8 cellular contexts compared by ENCODE assay signal in the genomic region with DNA sequence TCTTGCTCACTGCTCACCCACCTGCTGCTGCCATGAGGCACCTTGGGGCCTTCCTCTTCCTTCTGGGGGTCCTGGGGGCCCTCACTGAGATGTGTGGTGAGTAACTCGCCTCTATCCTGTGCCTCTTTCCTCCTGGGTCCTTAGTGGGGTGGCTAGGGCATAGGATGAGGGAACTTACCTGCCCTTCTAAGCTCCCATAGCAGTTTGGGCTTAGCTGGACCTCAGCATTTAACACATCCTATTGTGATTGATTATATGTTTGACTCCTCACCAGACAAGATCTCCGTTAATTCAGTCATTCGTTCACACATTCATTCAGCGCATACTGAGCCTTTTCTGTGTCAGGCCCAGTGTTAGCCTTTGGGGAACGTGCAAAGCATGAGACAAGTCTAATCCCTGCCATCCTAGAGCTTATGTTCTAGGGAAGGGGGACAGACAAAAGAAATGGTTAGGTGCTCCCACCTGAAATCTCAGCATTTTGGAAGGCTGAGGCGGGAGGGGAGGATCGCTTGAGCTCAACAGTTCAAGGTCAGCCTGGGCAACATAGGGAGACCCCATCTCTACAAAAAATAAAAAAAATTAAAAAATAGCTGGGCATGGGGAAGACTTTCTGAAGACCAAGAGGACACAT. TPM values are rescaled to one million over a fixed set of nuclear protein-coding genes. Genes with fewer than 3 reads are reported as not detected.
A peak's percentile ranks its signal among the peaks of the same experiment; 100 is the strongest.
DNase-seq lines count a peak whose midpoint lies in the region; ATAC-seq, FAIRE-seq and TF ChIP-seq lines count a peak whose summit lies in the region.

No MANE protein-coding gene starts in this region.

- H2AFZ ChIP-seq in HepG2 (ENCODE audit: low read length) = no peak overlapping the region

- peaks cover 5 to 13% of the 10 kb centered on the region in 2 donors for H3K4me1 ChIP-seq in ascending aorta
- peaks cover 38% of the 10 kb centered on the region for H3K4me1 ChIP-seq in HepG2 (ENCODE audit: insufficient read depth, low read length)
- H3K4me1 ChIP-seq in suprapubic skin = peaks cover 48% of the 10 kb centered on the region

- 38% methylated on average over 7 of the region's 7 CpGs for WGBS in HepG2 (ENCODE audit: low lambda C conversion rate)
- 77% methylated on average over 6 of the region's 7 CpGs for WGBS in suprapubic skin

- H3K27me3 ChIP-seq in ascending aorta (no peaks in the 10 kb centered on the region), HepG2 (ENCODE audit: control insufficient read depth in 1 of 2, insufficient read depth in 2 of 2, low read length in 2 of 2) (peaks cover 0 to 13% of the 10 kb centered on the region in 2 experiments; a peak in 3 of 5 replicates), suprapubic skin (no peaks in the 10 kb centered on the region)

- no peak for TF ChIP-seq EP300 in HepG2 (IDR thresholded peaks at IDR 0.05; ENCODE audit: low read depth in 2 of 2, low read length in 2 of 2)
- no peak for TF ChIP-seq EP300 in HepG2 (CRISPR knock-in tag; IDR thresholded peaks at IDR 0.05; ENCODE audit: borderline replicate concordance)
- TF ChIP-seq EP300 in suprapubic skin (IDR thresholded peaks at IDR 0.05) = no peak

- H3K36me3 Mint-ChIP-seq in activated CD4-positive, alpha-beta T cell treated with anti-CD3 and anti-CD28 coated beads for 36 hours (ENCODE audit: low read depth) = no peaks in the 10 kb centered on the region

- no peak for ATAC-seq in activated CD4-positive, alpha-beta T cell treated with anti-CD3 and anti-CD28 coated beads for 36 hours
- ATAC-seq in HepG2 = peak; percentile 55

- no peak for TF ChIP-seq RAD21 in HepG2 (CRISPR knock-in tag; IDR thresholded peaks at IDR 0.05)

- intact Hi-C loops in activated CD4-positive, alpha-beta T cell treated with anti-CD3 and anti-CD28 coated beads for 36 hours (cut with DNase I, micrococcal nuclease) = loop anchor here in 1 of 2 experiments (10.0 kb wide), 1 partner anchor 213 kb away; the partner anchor contains the start of gene SEC14L2
- intact Hi-C loops in ascending aorta (cut with DNase I) = loop anchor here (2.0 kb wide), 1 partner anchor 27 kb away; the partner anchor contains the start of gene SLC35E4
- intact Hi-C loops in HepG2 (cut with micrococcal nuclease; ENCODE audit: unreplicated experiment) = no loop called here

- peak overlapping the region; percentile 55 for H3K27ac Mint-ChIP-seq in activated CD4-positive, alpha-beta T cell treated with anti-CD3 and anti-CD28 coated beads for 36 hours

- in situ Hi-C loops in HepG2 (cut with HindIII; ENCODE audit: extremely low pct_ligation_motif_present, low pct_unique_long_range_greater_than_20kb) = no loop called here

- H3K27me3 Mint-ChIP-seq in activated CD4-positive, alpha-beta T cell treated with anti-CD3 and anti-CD28 coated beads for 36 hours = peaks cover 2% of the 10 kb centered on the region

- H3K4me2 ChIP-seq in HepG2 (ENCODE audit: low read depth, low read length) = peak overlapping the region; percentile 100

- no peaks in the 10 kb centered on the region for H4K20me1 ChIP-seq in HepG2 (ENCODE audit: insufficient read depth, low read length)

- BruUV-seq in HepG2 (replicated peaks; lab: Mats Ljungman, UMichigan) = no TSS peak

- H3K27ac ChIP-seq in ascending aorta (peak overlapping the region; percentile 60 to 63), HepG2 (ENCODE audit: extremely low read length, insufficient read depth, low read length) (no peak overlapping the region), suprapubic skin (peak overlapping the region; percentile 75)

- H3K36me3 ChIP-seq in ascending aorta (peaks cover 0 to 8% of the 10 kb centered on the region in 2 donors), HepG2 (replicated peaks in 1 of 2; ENCODE audit: control insufficient read depth in 1 of 2, insufficient read depth in 2 of 2, low read length in 2 of 2) (no peaks in the 10 kb centered on the region), suprapubic skin (peaks cover 7% of the 10 kb centered on the region)

- peak overlapping the region; percentile 52 for H3K4me3 Mint-ChIP-seq in activated CD4-positive, alpha-beta T cell treated with anti-CD3 and anti-CD28 coated beads for 36 hours

- H3K4me3 ChIP-seq in ascending aorta = peak overlapping the region; percentile 69 to 76
- H3K4me3 ChIP-seq in HepG2 (replicated peaks in 1 of 3; ENCODE audit: insufficient read depth in 1 of 3, low read depth in 2 of 3, low read length in 3 of 3) = peak overlapping the region; percentile 48 to 79 (median 53); a peak in 5 of 6 replicates
- peak overlapping the region; percentile 73 for H3K4me3 ChIP-seq in suprapubic skin

- FAIRE-seq in HepG2 (lab: Jason Lieb, UNC) = no peak

- POLR2A ChIA-PET in activated CD4-positive, alpha-beta T cell treated with anti-CD3 and anti-CD28 coated beads for 36 hours (lab: Charles Lee) = interaction anchor here (0.9 kb wide), 1 partner anchor 37 kb away, joined by 6 read pairs; no protein-coding TSS in a partner anchor
- POLR2A ChIA-PET in HepG2 (lab: Yijun Ruan, JAX) = interaction anchor here (0.6 to 2.3 kb wide), 5 partner anchors 16 to 317 kb away, joined by 3 to 10 read pairs (median 3); partner anchors contain the start of gene PES1

- DNase-seq in activated CD4-positive, alpha-beta T cell treated with anti-CD3 and anti-CD28 coated beads for 36 hours = no peak
- no peak for DNase-seq in activated CD4-positive, alpha-beta T cell treated with anti-CD3 and anti-CD28 coated beads, Interleukin-2, amount 50 U/mL, for 4 hours
- DNase-seq in ascending aorta (ENCODE audit: low spot score in 2 of 2) (no peak), HepG2 (ENCODE audit: low spot score) (no peak), suprapubic skin (ENCODE audit: low spot score in 2 of 2) (no peak), iPS-NIHi11 (ENCODE audit: low spot score) (no peak), DMS53 (lab: John Stamatoyannopoulos, UW) (no peak)
- DNase-seq in stimulated activated naive CD4-positive, alpha-beta T cell (lab: John Stamatoyannopoulos, UW) = no peak

- TF ChIP-seq POLR2A in HepG2 (IDR thresholded peaks at IDR 0.05; ENCODE audit: insufficient read depth in 1 of 2, low read depth in 2 of 2, low read length in 2 of 2) (no peak), suprapubic skin (IDR thresholded peaks at IDR 0.05) (peak in 1 of 2 donors; percentile 4)

- H3K4me1 Mint-ChIP-seq in activated CD4-positive, alpha-beta T cell treated with anti-CD3 and anti-CD28 coated beads for 36 hours = peaks cover 28% of the 10 kb centered on the region

- TF ChIP-seq CTCF in ascending aorta (IDR thresholded peaks at IDR 0.05) (no peak), HepG2 (CRISPR knock-in tag; IDR thresholded peaks at IDR 0.05) (no peak), suprapubic skin (IDR thresholded peaks at IDR 0.05) (no peak)

- CTCF ChIA-PET in activated CD4-positive, alpha-beta T cell treated with anti-CD3 and anti-CD28 coated beads for 36 hours (lab: Charles Lee) = interaction anchor here (0.6 to 2.3 kb wide), 7 partner anchors 17 to 294 kb away, joined by 3 to 7 read pairs (median 4); partner anchors contain the start of gene PES1
- CTCF ChIA-PET in HepG2 (lab: Yijun Ruan, JAX; ENCODE audit: low intra/inter-chr PET ratio, low total read pairs) = no interaction called here

- peak overlapping the region; percentile 31; the same call in 1 of the 2 replicates for H3K9ac ChIP-seq in HepG2 (ENCODE audit: insufficient read depth, low read depth, low read length)

- H3K79me2 ChIP-seq in HepG2 (ENCODE audit: insufficient read depth, low read length) = no peaks in the 10 kb centered on the region

- H3K9me3 ChIP-seq in ascending aorta = no peaks in the 10 kb centered on the region
- no peaks in the 10 kb centered on the region for H3K9me3 ChIP-seq in HepG2 (ENCODE audit: low read length)
- H3K9me3 ChIP-seq in suprapubic skin = no peaks in the 10 kb centered on the region

- no peaks in the 10 kb centered on the region for H3K9me3 Mint-ChIP-seq in activated CD4-positive, alpha-beta T cell treated with anti-CD3 and anti-CD28 coated beads for 36 hours (ENCODE audit: low read depth)

RNA-seq across cellular contexts. Expression of gene TCN2, which starts 0.4 kb away (rescaled TPM):
- total RNA-seq in activated CD4-positive, alpha-beta T cell treated with anti-CD3 and anti-CD28 coated beads for 36 hours = under 1 TPM; 0.12 to 0.32 TPM
- 56.8 TPM for total RNA-seq in ascending aorta
- 0.31 TPM in 1 of 2 replicates, not detected in the other for total RNA-seq in HepG2 (2016; rRNA removed; fragmentation: Illumina TruSeq; extraction: Trizol)
- 0.30 TPM in 1 of 2 replicates, not detected in the other for total RNA-seq in HepG2 (2016; cell fraction: cytosol; rRNA removed; fragmentation: Illumina TruSeq; extraction: Trizol; ENCODE audit: low read depth)
- 0.15 and 0.45 TPM in 2 replicates for total RNA-seq in HepG2 (2016; cell fraction: insoluble cytoplasmic fraction; rRNA removed; fragmentation: Illumina TruSeq; extraction: Trizol)
- total RNA-seq in HepG2 (2016; cell fraction: membrane; rRNA removed; fragmentation: Illumina TruSeq; extraction: Trizol) = 0.17 and 0.28 TPM in 2 replicates
- total RNA-seq in HepG2 (2016; cell fraction: nucleus; rRNA removed; fragmentation: Illumina TruSeq; extraction: Trizol) = 0.34 and 0.43 TPM in 2 replicates
- 0.29 and 0.67 TPM in 2 replicates for polyA plus RNA-seq in HepG2 (2011; rRNA removed)
- polyA plus RNA-seq in HepG2 (2011; cell fraction: cytosol; rRNA removed) = 0.37 and 0.55 TPM in 2 replicates
- polyA plus RNA-seq in HepG2 (2011; cell fraction: nucleus; rRNA removed) = 0.35 and 0.59 TPM in 2 replicates
- polyA plus RNA-seq in HepG2 (2012) = 0.40 and 0.61 TPM in 2 replicates
- polyA plus RNA-seq in HepG2 (2016; cell fraction: cytosol; fragmentation: Illumina TruSeq; extraction: Trizol; ENCODE audit: low read depth) = 0.06 and 0.10 TPM in 2 replicates
- 0.20 and 0.21 TPM in 2 replicates for polyA plus RNA-seq in HepG2 (2016; cell fraction: insoluble cytoplasmic fraction; fragmentation: Illumina TruSeq; extraction: Trizol; ENCODE audit: low read depth)
- 0.16 and 0.31 TPM in 2 replicates for polyA plus RNA-seq in HepG2 (2016; cell fraction: membrane; fragmentation: Illumina TruSeq; extraction: Trizol; ENCODE audit: low read depth)
- polyA plus RNA-seq in HepG2 (2016; cell fraction: nucleus; fragmentation: Illumina TruSeq; extraction: Trizol; ENCODE audit: insufficient read depth, low read depth) = 0.53 and 0.63 TPM in 2 replicates
- 0.30 and 0.87 TPM in 2 replicates for polyA minus RNA-seq in HepG2 (2011; rRNA and poly(A)+ RNA removed; ENCODE audit: low replicate concordance)
- not detected in 2 replicates for polyA minus RNA-seq in HepG2 (2011; cell fraction: cytosol; rRNA and poly(A)+ RNA removed)
- polyA minus RNA-seq in HepG2 (2011; cell fraction: nucleus; rRNA and poly(A)+ RNA removed) = 0.12 TPM in 1 of 2 replicates, not detected in the other
- total RNA-seq in suprapubic skin = 10 to 100 TPM in 2 of 4 donors, 1 to 10 TPM in 2; 4.9 to 24.2 (median 11.0) TPM

RNA-seq across cellular contexts. Expression of gene PES1, which starts 15.7 kb away (rescaled TPM):
- 100 to 1,000 TPM; 134 to 137 TPM for total RNA-seq in activated CD4-positive, alpha-beta T cell treated with anti-CD3 and anti-CD28 coated beads for 36 hours
- total RNA-seq in ascending aorta (24.7 TPM), HepG2 (2016; rRNA removed; fragmentation: Illumina TruSeq; extraction: Trizol) (94.7 and 111 TPM in 2 replicates), suprapubic skin (10 to 100 TPM; 46.7 to 59.9 (median 53.1) TPM)
- total RNA-seq in HepG2 (2016; cell fraction: cytosol; rRNA removed; fragmentation: Illumina TruSeq; extraction: Trizol; ENCODE audit: low read depth) = 23.4 and 23.7 TPM in 2 replicates
- 106 and 120 TPM in 2 replicates for total RNA-seq in HepG2 (2016; cell fraction: insoluble cytoplasmic fraction; rRNA removed; fragmentation: Illumina TruSeq; extraction: Trizol)
- 37.9 and 40.4 TPM in 2 replicates for total RNA-seq in HepG2 (2016; cell fraction: membrane; rRNA removed; fragmentation: Illumina TruSeq; extraction: Trizol)
- total RNA-seq in HepG2 (2016; cell fraction: nucleus; rRNA removed; fragmentation: Illumina TruSeq; extraction: Trizol) = 46.0 and 52.0 TPM in 2 replicates
- 65.1 and 70.0 TPM in 2 replicates for polyA plus RNA-seq in HepG2 (2011; rRNA removed)
- 60.6 and 70.4 TPM in 2 replicates for polyA plus RNA-seq in HepG2 (2011; cell fraction: cytosol; rRNA removed)
- 79.4 and 94.0 TPM in 2 replicates for polyA plus RNA-seq in HepG2 (2011; cell fraction: nucleus; rRNA removed)
- 40.1 and 42.9 TPM in 2 replicates for polyA plus RNA-seq in HepG2 (2012)
- 14.6 and 17.1 TPM in 2 replicates for polyA plus RNA-seq in HepG2 (2016; cell fraction: cytosol; fragmentation: Illumina TruSeq; extraction: Trizol; ENCODE audit: low read depth)
- 110 and 112 TPM in 2 replicates for polyA plus RNA-seq in HepG2 (2016; cell fraction: insoluble cytoplasmic fraction; fragmentation: Illumina TruSeq; extraction: Trizol; ENCODE audit: low read depth)
- 26.4 and 29.2 TPM in 2 replicates for polyA plus RNA-seq in HepG2 (2016; cell fraction: membrane; fragmentation: Illumina TruSeq; extraction: Trizol; ENCODE audit: low read depth)
- 76.3 and 79.7 TPM in 2 replicates for polyA plus RNA-seq in HepG2 (2016; cell fraction: nucleus; fragmentation: Illumina TruSeq; extraction: Trizol; ENCODE audit: insufficient read depth, low read depth)
- polyA minus RNA-seq in HepG2 (2011; rRNA and poly(A)+ RNA removed; ENCODE audit: low replicate concordance) = 210 and 241 TPM in 2 replicates
- 36.6 and 46.5 TPM in 2 replicates for polyA minus RNA-seq in HepG2 (2011; cell fraction: cytosol; rRNA and poly(A)+ RNA removed)
- polyA minus RNA-seq in HepG2 (2011; cell fraction: nucleus; rRNA and poly(A)+ RNA removed) = 50.9 and 67.1 TPM in 2 replicates

RNA-seq across cellular contexts. Expression of gene SLC35E4, which starts 28.2 kb away (rescaled TPM):
- 1 to 10 TPM; 3.6 to 4.3 TPM for total RNA-seq in activated CD4-positive, alpha-beta T cell treated with anti-CD3 and anti-CD28 coated beads for 36 hours
- total RNA-seq in ascending aorta (38.1 TPM), HepG2 (2016; rRNA removed; fragmentation: Illumina TruSeq; extraction: Trizol) (0.15 TPM in 1 of 2 replicates, not detected in the other), suprapubic skin (10 to 100 TPM; 17.0 to 20.3 (median 18.8) TPM)
- 0.09 TPM in 1 of 2 replicates, not detected in the other for total RNA-seq in HepG2 (2016; cell fraction: cytosol; rRNA removed; fragmentation: Illumina TruSeq; extraction: Trizol; ENCODE audit: low read depth)
- 0.13 TPM in 1 of 2 replicates, not detected in the other for total RNA-seq in HepG2 (2016; cell fraction: insoluble cytoplasmic fraction; rRNA removed; fragmentation: Illumina TruSeq; extraction: Trizol)
- 0.14 TPM in 1 of 2 replicates, not detected in the other for total RNA-seq in HepG2 (2016; cell fraction: membrane; rRNA removed; fragmentation: Illumina TruSeq; extraction: Trizol)
- total RNA-seq in HepG2 (2016; cell fraction: nucleus; rRNA removed; fragmentation: Illumina TruSeq; extraction: Trizol) = 0.12 and 0.16 TPM in 2 replicates
- 0.07 and 0.13 TPM in 2 replicates for polyA plus RNA-seq in HepG2 (2011; rRNA removed)
- 0.09 and 0.17 TPM in 2 replicates for polyA plus RNA-seq in HepG2 (2011; cell fraction: cytosol; rRNA removed)
- polyA plus RNA-seq in HepG2 (2011; cell fraction: nucleus; rRNA removed) = 0.10 TPM in 1 of 2 replicates, not detected in the other
- polyA plus RNA-seq in HepG2 (2012) = 0.07 and 0.08 TPM in 2 replicates
- not detected in 2 replicates for polyA plus RNA-seq in HepG2 (2016; cell fraction: cytosol; fragmentation: Illumina TruSeq; extraction: Trizol; ENCODE audit: low read depth)
- 0.09 TPM in 1 of 2 replicates, not detected in the other for polyA plus RNA-seq in HepG2 (2016; cell fraction: insoluble cytoplasmic fraction; fragmentation: Illumina TruSeq; extraction: Trizol; ENCODE audit: low read depth)
- 0.06 TPM in 1 of 2 replicates, not detected in the other for polyA plus RNA-seq in HepG2 (2016; cell fraction: membrane; fragmentation: Illumina TruSeq; extraction: Trizol; ENCODE audit: low read depth)
- polyA plus RNA-seq in HepG2 (2016; cell fraction: nucleus; fragmentation: Illumina TruSeq; extraction: Trizol; ENCODE audit: insufficient read depth, low read depth) = 0.33 TPM in 1 of 2 replicates, not detected in the other
- polyA minus RNA-seq in HepG2 (2011; rRNA and poly(A)+ RNA removed; ENCODE audit: low replicate concordance) = 0.12 and 3.3 TPM in 2 replicates
- 0.18 TPM in 1 of 2 replicates, not detected in the other for polyA minus RNA-seq in HepG2 (2011; cell fraction: cytosol; rRNA and poly(A)+ RNA removed)
- not detected in 2 replicates for polyA minus RNA-seq in HepG2 (2011; cell fraction: nucleus; rRNA and poly(A)+ RNA removed)

RNA-seq across cellular contexts. Expression of gene GAL3ST1, which starts 33.0 kb away (rescaled TPM):
- not detected for total RNA-seq in activated CD4-positive, alpha-beta T cell treated with anti-CD3 and anti-CD28 coated beads for 36 hours
- total RNA-seq in ascending aorta (not detected), HepG2 (2016; rRNA removed; fragmentation: Illumina TruSeq; extraction: Trizol) (1.8 and 4.4 TPM in 2 replicates), suprapubic skin (1 to 10 TPM; 1.2 to 3.7 (median 2.4) TPM)
- 7.9 and 9.7 TPM in 2 replicates for total RNA-seq in HepG2 (2016; cell fraction: cytosol; rRNA removed; fragmentation: Illumina TruSeq; extraction: Trizol; ENCODE audit: low read depth)
- total RNA-seq in HepG2 (2016; cell fraction: insoluble cytoplasmic fraction; rRNA removed; fragmentation: Illumina TruSeq; extraction: Trizol) = 2.1 and 5.3 TPM in 2 replicates
- total RNA-seq in HepG2 (2016; cell fraction: membrane; rRNA removed; fragmentation: Illumina TruSeq; extraction: Trizol) = 10.3 and 11.6 TPM in 2 replicates
- 2.7 and 2.8 TPM in 2 replicates for total RNA-seq in HepG2 (2016; cell fraction: nucleus; rRNA removed; fragmentation: Illumina TruSeq; extraction: Trizol)
- 14.7 and 18.9 TPM in 2 replicates for polyA plus RNA-seq in HepG2 (2011; rRNA removed)
- 14.3 and 23.4 TPM in 2 replicates for polyA plus RNA-seq in HepG2 (2011; cell fraction: cytosol; rRNA removed)
- polyA plus RNA-seq in HepG2 (2011; cell fraction: nucleus; rRNA removed) = 15.8 and 16.9 TPM in 2 replicates
- 7.5 and 10.2 TPM in 2 replicates for polyA plus RNA-seq in HepG2 (2012)
- 16.5 and 18.6 TPM in 2 replicates for polyA plus RNA-seq in HepG2 (2016; cell fraction: cytosol; fragmentation: Illumina TruSeq; extraction: Trizol; ENCODE audit: low read depth)
- polyA plus RNA-seq in HepG2 (2016; cell fraction: insoluble cytoplasmic fraction; fragmentation: Illumina TruSeq; extraction: Trizol; ENCODE audit: low read depth) = 4.1 and 5.6 TPM in 2 replicates
- 15.8 and 17.9 TPM in 2 replicates for polyA plus RNA-seq in HepG2 (2016; cell fraction: membrane; fragmentation: Illumina TruSeq; extraction: Trizol; ENCODE audit: low read depth)
- 5.2 and 7.2 TPM in 2 replicates for polyA plus RNA-seq in HepG2 (2016; cell fraction: nucleus; fragmentation: Illumina TruSeq; extraction: Trizol; ENCODE audit: insufficient read depth, low read depth)
- 17.8 TPM in 1 of 2 replicates, not detected in the other for polyA minus RNA-seq in HepG2 (2011; rRNA and poly(A)+ RNA removed; ENCODE audit: low replicate concordance)
- polyA minus RNA-seq in HepG2 (2011; cell fraction: cytosol; rRNA and poly(A)+ RNA removed) = 7.8 and 8.0 TPM in 2 replicates
- polyA minus RNA-seq in HepG2 (2011; cell fraction: nucleus; rRNA and poly(A)+ RNA removed) = 2.3 and 2.6 TPM in 2 replicates
